In genomic region chr12:69284131-69284530, GRCh38 we compare ENCODE assay signal across 8 cellular contexts. TPM values are rescaled to one million over a fixed set of nuclear protein-coding genes. Genes with fewer than 3 reads are reported as not detected.
DNase-seq lines count a peak whose midpoint lies in the region; ATAC-seq and TF ChIP-seq lines count a peak whose summit lies in the region.

No MANE protein-coding gene starts in this region.

- H3K27me3 ChIP-seq in PC-9 (ENCODE audit: insufficient read depth, low read depth) (no peaks in the 10 kb centered on the region), brain microvascular endothelial cell (replicated peaks) (no peaks in the 10 kb centered on the region)

- ATAC-seq in GM18858 (IDR thresholded peaks at IDR 0.05; ENCODE audit: unreplicated experiment), result no peak

- H3K4me2 ChIP-seq in PC-9, result peak overlapping the region; percentile 76

- H3K79me2 ChIP-seq in PC-9 (ENCODE audit: low read depth), result no peaks in the 10 kb centered on the region

- H4K20me1 ChIP-seq in PC-9 (ENCODE audit: insufficient read depth), result no peaks in the 10 kb centered on the region

- peaks cover 8% of the 10 kb centered on the region for H3K4me1 ChIP-seq in PC-9 (replicated peaks; ENCODE audit: insufficient read depth)

- H3K27ac ChIP-seq in PC-9 (no peak overlapping the region), brain microvascular endothelial cell (no peak overlapping the region)

- no TSS peak for BruUV-seq in PC-9 (replicated peaks; lab: Mats Ljungman, UMichigan)

- H3F3A ChIP-seq in PC-9 (ENCODE audit: insufficient read depth, low read depth), result peaks cover 7% of the 10 kb centered on the region; the same call in 1 of the 2 replicates

- no peaks in the 10 kb centered on the region for H3K9me3 ChIP-seq in PC-9 (ENCODE audit: insufficient read depth, low read depth)

- H3K36me3 ChIP-seq in PC-9 (ENCODE audit: low read depth) (no peaks in the 10 kb centered on the region), brain microvascular endothelial cell (replicated peaks) (no peaks in the 10 kb centered on the region)

- intact Hi-C loops in PC-9 (cut with micrococcal nuclease; ENCODE audit: unreplicated experiment), result no loop called here

- in situ Hi-C loops in brain microvascular endothelial cell (cut with HindIII; ENCODE audit: low pct_ligation_motif_present, low sequenced_read_pairs), result no loop called here

- no peaks in the 10 kb centered on the region for H3K9me2 ChIP-seq in PC-9 (ENCODE audit: insufficient read depth)

- DNase-seq in NCI-H1417 (lab: John Stamatoyannopoulos, UW), result peak; percentile 61 to 88 (median 78)
- no peak for DNase-seq in NCI-H1417 treated with DMSO at 0.1 percent for 48 hours (lab: John Stamatoyannopoulos, UW)
- DNase-seq in HK-2 (ENCODE audit: unreplicated experiment), result peak; percentile 83
- peak; percentile 43 to 62 for DNase-seq in PC-9
- peak; percentile 73 for DNase-seq in brain microvascular endothelial cell
- peak; percentile 33 for DNase-seq in iPS DF 19.7 (ENCODE audit: low read depth, low spot score)
- DNase-seq in retina, result peak; percentile 65

- TF ChIP-seq CTCF in PC-9 (conservative IDR thresholded peaks at IDR 0.05), result no peak
- peak; percentile 42 for TF ChIP-seq CTCF in brain microvascular endothelial cell (IDR thresholded peaks at IDR 0.05; ENCODE audit: low read depth, low read length, missing control alignments)

- H2AFZ ChIP-seq in PC-9, result peak overlapping the region; percentile 14; the same call in 1 of the 2 replicates

- POLR2A ChIA-PET in PC-9 (lab: Charles Lee; ENCODE audit: unreplicated experiment), result interaction anchor here (0.6 kb wide), 1 partner anchor 275 kb away, joined by 4 read pairs; no protein-coding TSS in a partner anchor

- peak overlapping the region; percentile 47; the same call in 1 of the 2 replicates for H3K4me3 ChIP-seq in PC-9
- peak overlapping the region; percentile 13 for H3K4me3 ChIP-seq in brain microvascular endothelial cell (ENCODE audit: low read depth, low read length)

- CTCF ChIA-PET in PC-9 (lab: Charles Lee), result no interaction called here

RNA-seq across cellular contexts. Expression of gene CPSF6, which starts 44.8 kb away (rescaled TPM):
- 56.8 and 77.9 TPM in 2 replicates for total RNA-seq in PC-9 (2021)
